ENCODE assay signal across 19 cellular contexts in the genomic region with DNA sequence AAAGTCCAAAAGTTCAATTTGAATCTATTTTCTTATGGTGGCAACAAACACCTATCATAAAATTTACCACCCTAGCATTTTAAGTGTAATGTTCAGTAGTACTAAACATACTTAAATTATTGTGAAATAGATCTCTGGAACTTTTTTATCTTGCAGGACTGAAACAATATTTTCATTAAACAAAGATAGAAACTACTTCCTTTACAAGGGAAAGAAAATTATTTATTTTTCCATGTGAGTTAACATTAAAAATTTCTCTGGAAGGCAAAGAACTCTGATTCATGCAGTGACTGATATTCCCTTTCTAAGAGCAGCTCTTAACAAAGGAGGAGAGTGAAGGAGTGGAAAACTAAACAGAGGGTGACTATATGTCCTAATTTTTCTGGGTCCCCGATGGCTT. TPM values are rescaled to one million over a fixed set of nuclear protein-coding genes. Genes with fewer than 3 reads are reported as not detected.
A peak's percentile ranks its signal among the peaks of the same experiment; 100 is the strongest.
DNase-seq lines count a peak whose midpoint lies in the region; ATAC-seq and TF ChIP-seq lines count a peak whose summit lies in the region.
"Had no signal": no experiment of that assay in that cellular context is flagged by ENCODE, and none has a peak within 500 bp of the region (broad histone marks: within the 10 kb centered on the region; RNA-seq: fewer than 3 reads in every experiment).

No MANE protein-coding gene starts in this region.

- H3K4me1 ChIP-seq in right cardiac atrium (ENCODE audit: control insufficient read depth, insufficient read depth, low read length) (no peaks in the 10 kb centered on the region), A673 (ENCODE audit: insufficient read depth, low read length, poor library complexity, severe bottlenecking) (no peaks in the 10 kb centered on the region)
- H3K4me1 ChIP-seq: foreskin keratinocyte had no signal

- POLR2A ChIA-PET in A673 (lab: Charles Lee; ENCODE audit: low non-redundant PET), result no interaction called here

- peak; percentile 72 to 78 for ATAC-seq in right cardiac atrium
- ATAC-seq in GM21529 (IDR thresholded peaks at IDR 0.05; ENCODE audit: unreplicated experiment), result no peak
- ATAC-seq in GM21717 (IDR thresholded peaks at IDR 0.05; ENCODE audit: unreplicated experiment), result no peak
- ATAC-seq: activated T-helper 17 cell treated with anti-CD3 and anti-CD28 coated beads, Interleukin-2, amount 50 U/mL, for 72 hours; Panc1 had no signal

- H3K36me3 ChIP-seq in A673 (ENCODE audit: insufficient read depth, low read length, poor library complexity, severe bottlenecking), result no peaks in the 10 kb centered on the region
- H3K36me3 ChIP-seq: MG63, ovary had no signal

- no TSS peak for BruUV-seq in A673 (replicated peaks; lab: Mats Ljungman, UMichigan)

- peak; percentile 36 for DNase-seq in Caki2 (ENCODE audit: low read depth)
- peak; percentile 61 for DNase-seq in astrocyte of the spinal cord (ENCODE audit: low read depth, low spot score)
- DNase-seq in right cardiac atrium, result no peak
- peak; percentile 45 for DNase-seq in renal cortical epithelial cell (ENCODE audit: low read depth)
- no peak for DNase-seq in A673 (ENCODE audit: low spot score)
- DNase-seq in iPS-NIHi7 (ENCODE audit: extremely low spot score), result no peak
- DNase-seq: activated CD8-positive, alpha-beta memory T cell treated with anti-CD3 and anti-CD28 coated beads for 24 hours; amniotic stem cell; foreskin keratinocyte; MG63; NCI-H1930; NCI-H69; ovary had no signal

- intact Hi-C loops in right cardiac atrium (cut with DNase I) (no loop called here), A673 (cut with micrococcal nuclease; ENCODE audit: unreplicated experiment) (no loop called here)

- no peak overlapping the region for H3K4me3 ChIP-seq in astrocyte of the spinal cord (ENCODE audit: low read depth, low read length)
- no peak overlapping the region for H3K4me3 ChIP-seq in right cardiac atrium (ENCODE audit: low read length)
- no peak overlapping the region for H3K4me3 ChIP-seq in A673 (ENCODE audit: low read depth, low read length, poor library complexity, severe bottlenecking)
- H3K4me3 ChIP-seq: MG63, ovary had no signal

- 44% methylated on average over 1 of the region's 1 CpG for WGBS in right cardiac atrium

- peak overlapping the region; percentile 72 for H3K27ac ChIP-seq in right cardiac atrium (ENCODE audit: low read length)
- H3K27ac ChIP-seq in A673 (ENCODE audit: low read depth, low read length, poor library complexity, severe bottlenecking), result no peak overlapping the region
- H3K27ac ChIP-seq: foreskin keratinocyte, VCaP had no signal

- in situ Hi-C loops in Caki2 (cut with HindIII; ENCODE audit: low pct_unique_long_range_greater_than_20kb, low sequenced_read_pairs), result no loop called here
- in situ Hi-C loops in astrocyte of the spinal cord (cut with HindIII; ENCODE audit: low sequenced_read_pairs), result no loop called here

- H3K27me3 ChIP-seq in right cardiac atrium (ENCODE audit: control insufficient read depth, insufficient read depth), result no peaks in the 10 kb centered on the region
- no peaks in the 10 kb centered on the region for H3K27me3 ChIP-seq in A673 (replicated peaks; ENCODE audit: insufficient read depth, low read depth, low read length, poor library complexity)
- H3K27me3 ChIP-seq: foreskin keratinocyte, MG63, ovary had no signal

- CTCF ChIA-PET in A673 (lab: Charles Lee), result no interaction called here

- H3K9me3 ChIP-seq in right cardiac atrium (ENCODE audit: control insufficient read depth, low read length) (no peaks in the 10 kb centered on the region), A673 (ENCODE audit: low read depth, low read length, poor library complexity, severe bottlenecking) (peaks cover 4% of the 10 kb centered on the region)
- H3K9me3 ChIP-seq: MG63 had no signal

- TF ChIP-seq CTCF in astrocyte of the spinal cord (IDR thresholded peaks at IDR 0.05; ENCODE audit: low read depth, low read length) (no peak), A673 (conservative IDR thresholded peaks at IDR 0.05; ENCODE audit: low read depth, low read length) (no peak)

RNA-seq across cellular contexts. Expression of gene ADH7, which starts 40.2 kb away (rescaled TPM):
- not detected in 2 replicates for total RNA-seq in Caki2 (2014; rRNA removed; shearing (Covaris generic); ENCODE audit: low replicate concordance)
- total RNA-seq in right cardiac atrium, result not detected
- polyA plus RNA-seq in right cardiac atrium, result 0.02 TPM
- not detected in 2 replicates for total RNA-seq in renal cortical epithelial cell
- not detected in 2 replicates for total RNA-seq in A673 (2021)
- total RNA-seq: activated T-helper 17 cell treated with anti-CD3 and anti-CD28 coated beads, Interleukin-2, amount 50 U/mL, for 72 hours; foreskin keratinocyte; mucosa of gallbladder; ovary had no signal
- polyA plus RNA-seq: foreskin keratinocyte, ovary had no signal

RNA-seq across cellular contexts. Expression of gene ADH1C, which starts 42.4 kb away (rescaled TPM):
- not detected in 2 replicates for total RNA-seq in Caki2 (2014; rRNA removed; shearing (Covaris generic); ENCODE audit: low replicate concordance)
- total RNA-seq in right cardiac atrium (1 to 10 TPM; 1.2 to 3.6 (median 2.7) TPM), renal cortical epithelial cell (0.35 TPM in 1 of 2 replicates, not detected in the other), A673 (2021) (not detected in 2 replicates)
- polyA plus RNA-seq in right cardiac atrium, result 4.3 TPM
- total RNA-seq: activated T-helper 17 cell treated with anti-CD3 and anti-CD28 coated beads, Interleukin-2, amount 50 U/mL, for 72 hours; foreskin keratinocyte had no signal
- polyA plus RNA-seq: foreskin keratinocyte had no signal

Comparison
In these comparisons a context has a peak if more than half of its experiments do, and no peak if none do; other contexts are left out.
1. DNase-seq: peak in Caki2 (single experiment), astrocyte of the spinal cord (single experiment) and renal cortical epithelial cell (single experiment); none in right cardiac atrium (0 of 3), A673 (single experiment) and iPS-NIHi7 (single experiment).
2. ATAC-seq: peak in right cardiac atrium (2 of 2); none in GM21529 (single experiment) and GM21717 (single experiment).